ENCODE assay signal across 28 cellular contexts in genomic region chr7:78716876-78717275, GRCh38.
DNase-seq lines count a peak whose midpoint lies in the region; ATAC-seq lines count a peak whose summit lies in the region.
"Had no signal": no experiment of that assay in that cellular context is flagged by ENCODE, and none has a peak within 500 bp of the region (broad histone marks: within the 10 kb centered on the region; RNA-seq: fewer than 3 reads in every experiment).

No MANE protein-coding gene starts in this region.

- peak overlapping the region; percentile 35 for H2AFZ ChIP-seq in trophoblast cell (ENCODE audit: insufficient read depth, low read length, poor library complexity)
- H2AFZ ChIP-seq: GM23248 had no signal

- no peak overlapping the region for H2BK12ac ChIP-seq in trophoblast cell (ENCODE audit: low read length)

- no peak overlapping the region for H3K23ac ChIP-seq in trophoblast cell (ENCODE audit: low read length)

- peak overlapping the region; percentile 59 for H3K27ac ChIP-seq in trophoblast cell (ENCODE audit: low read depth, low read length)
- H3K27ac ChIP-seq: colonic mucosa, GM23248, prostate gland, tibial nerve had no signal

- H3K36me3 ChIP-seq in H7 (replicated peaks; ENCODE audit: control insufficient read depth, insufficient read depth, low read length) (no peaks in the 10 kb centered on the region), trophoblast cell (ENCODE audit: control insufficient read depth in 1 of 2, insufficient read depth in 2 of 2, low read length in 2 of 2) (no peaks in the 10 kb centered on the region)
- H3K36me3 ChIP-seq: colonic mucosa, prostate gland, tibial nerve had no signal

- H3K79me1 ChIP-seq in trophoblast cell (ENCODE audit: low read length) = peaks cover 3% of the 10 kb centered on the region

- no peak overlapping the region for H3K4me3 Mint-ChIP-seq in natural killer cell treated with Interleukin-12 subunit alpha and Interleukin-12 subunit beta and Interleukin-15 and Interleukin-18, amount 100 ng/mL, for 72 hours
- no peak overlapping the region for H3K4me3 Mint-ChIP-seq in stimulated activated memory B cell treated with anti-CD40 and anti-IgM and Interleukin-4, amounts not matched to agents 10 μg/mL and 1 μg/mL and 100 μg/mL, for 72 hours
- H3K4me3 Mint-ChIP-seq: activated CD4-positive, alpha-beta T cell treated with anti-CD3 and anti-CD28 coated beads for 36 hours; activated T-helper 17 cell treated with anti-CD3 and anti-CD28 coated beads, Interleukin-2, amount 50 U/mL, for 72 hours; CD8-positive, alpha-beta memory T cell; effector memory CD8-positive, alpha-beta T cell; T-helper 2 cell treated with Interferon-gamma antibody and Interleukin-4, amounts not matched to agents 5 μg/mL and 100 μg/mL, for 36 hours had no signal

- peak; percentile 19 for DNase-seq in H7
- peak; percentile 21 for DNase-seq in astrocyte of the hippocampus (ENCODE audit: low read depth, low spot score)
- peak; percentile 34 for DNase-seq in left kidney (ENCODE audit: low read depth, low spot score)
- peak; percentile 44 to 77 for DNase-seq in trophoblast cell
- DNase-seq in DMS114 treated with DMSO at 0.1 percent for 48 hours (lab: John Stamatoyannopoulos, UW; ENCODE audit: unreplicated experiment) = no peak
- no peak for DNase-seq in natural killer cell treated with Interleukin-12 subunit alpha and Interleukin-12 subunit beta and Interleukin-15 and Interleukin-18, amount 100 ng/mL, for 72 hours (ENCODE audit: low spot score)
- DNase-seq in OCI-M1 (lab: John Stamatoyannopoulos, UW) = no peak
- DNase-seq: activated CD4-positive, alpha-beta T cell treated with anti-CD3 and anti-CD28 coated beads for 36 hours; activated naive CD4-positive, alpha-beta T cell treated with anti-CD3 and anti-CD28 coated beads, Interleukin-2, amount 50 U/mL, for 16 hours; anterior cingulate cortex; CD8-positive, alpha-beta memory T cell; colonic mucosa; effector memory CD8-positive, alpha-beta T cell; erythroblast; GF-D8; glutamatergic neuron; GM23248; NCI-H1092; NCI-H1694; NCI-H82; stimulated activated CD4-positive, alpha-beta T cell treated with anti-CD3 and anti-CD28 coated beads, Interleukin-4, amount 100 ng/mL, for 24 hours had no signal

- ATAC-seq in natural killer cell treated with Interleukin-12 subunit alpha and Interleukin-12 subunit beta and Interleukin-15 and Interleukin-18, amount 100 ng/mL, for 72 hours = no peak
- ATAC-seq in stimulated activated memory B cell treated with anti-CD40 and anti-IgM and Interleukin-4, amounts not matched to agents 10 μg/mL and 1 μg/mL and 100 μg/mL, for 72 hours = no peak
- ATAC-seq: activated CD4-positive, alpha-beta T cell treated with anti-CD3 and anti-CD28 coated beads for 36 hours; activated T-helper 17 cell treated with anti-CD3 and anti-CD28 coated beads, Interleukin-2, amount 50 U/mL, for 72 hours; effector memory CD8-positive, alpha-beta T cell; K562 had no signal

- H3K4me3 ChIP-seq in H7 (ENCODE audit: insufficient read depth, low read depth, low read length) (no peak overlapping the region), trophoblast cell (ENCODE audit: low read depth, low read length) (no peak overlapping the region)
- H3K4me3 ChIP-seq: colonic mucosa, GM23248, K562, lung, prostate gland, tibial nerve had no signal

- H4K12ac ChIP-seq in trophoblast cell (ENCODE audit: low read depth, low read length) = peak overlapping the region; percentile 62

- no peaks in the 10 kb centered on the region for H3K79me2 ChIP-seq in trophoblast cell (ENCODE audit: control insufficient read depth, insufficient read depth, low read length, poor library complexity)

- H3K36me3 Mint-ChIP-seq in natural killer cell treated with Interleukin-12 subunit alpha and Interleukin-12 subunit beta and Interleukin-15 and Interleukin-18, amount 100 ng/mL, for 72 hours = no peaks in the 10 kb centered on the region
- H3K36me3 Mint-ChIP-seq in stimulated activated memory B cell treated with anti-CD40 and anti-IgM and Interleukin-4, amounts not matched to agents 10 μg/mL and 1 μg/mL and 100 μg/mL, for 72 hours = no peaks in the 10 kb centered on the region
- H3K36me3 Mint-ChIP-seq: CD8-positive, alpha-beta memory T cell had no signal

- H4K8ac ChIP-seq in trophoblast cell (ENCODE audit: low read depth, low read length) = peak overlapping the region; percentile 47

- peak overlapping the region; percentile 56 for H2BK5ac ChIP-seq in trophoblast cell (ENCODE audit: low read depth, low read length, poor library complexity)

- peaks cover 1% of the 10 kb centered on the region for H3K9me3 ChIP-seq in trophoblast cell (ENCODE audit: insufficient read depth, low read depth, low read length)
- H3K9me3 ChIP-seq: colonic mucosa, prostate gland, tibial nerve had no signal

- peak overlapping the region; percentile 13 for H2BK120ac ChIP-seq in trophoblast cell (ENCODE audit: insufficient read depth, low read length, poor library complexity)

- peak overlapping the region; percentile 37 for H4K91ac ChIP-seq in trophoblast cell (ENCODE audit: low read depth, low read length)

- no CpG with 5 or more reads among the region's 10 CpGs for WGBS in trophoblast cell (ENCODE audit: extremely low coverage, insufficient coverage, insufficient read length)

- no peak overlapping the region for H3K27ac Mint-ChIP-seq in natural killer cell treated with Interleukin-12 subunit alpha and Interleukin-12 subunit beta and Interleukin-15 and Interleukin-18, amount 100 ng/mL, for 72 hours
- H3K27ac Mint-ChIP-seq in stimulated activated memory B cell treated with anti-CD40 and anti-IgM and Interleukin-4, amounts not matched to agents 10 μg/mL and 1 μg/mL and 100 μg/mL, for 72 hours = no peak overlapping the region
- H3K27ac Mint-ChIP-seq: activated CD4-positive, alpha-beta T cell treated with anti-CD3 and anti-CD28 coated beads for 36 hours; activated T-helper 17 cell treated with anti-CD3 and anti-CD28 coated beads, Interleukin-2, amount 50 U/mL, for 72 hours; CD8-positive, alpha-beta memory T cell; effector memory CD8-positive, alpha-beta T cell; T-helper 2 cell treated with Interferon-gamma antibody and Interleukin-4, amounts not matched to agents 5 μg/mL and 100 μg/mL, for 36 hours had no signal

- peak overlapping the region; percentile 17 for H3K4me2 ChIP-seq in trophoblast cell (ENCODE audit: low read length)

- no peak overlapping the region for H3K14ac ChIP-seq in trophoblast cell (ENCODE audit: low read length)

- H2AK5ac ChIP-seq in trophoblast cell (ENCODE audit: low read length) = no peak overlapping the region

- no peaks in the 10 kb centered on the region for H3K4me1 Mint-ChIP-seq in natural killer cell treated with Interleukin-12 subunit alpha and Interleukin-12 subunit beta and Interleukin-15 and Interleukin-18, amount 100 ng/mL, for 72 hours (ENCODE audit: low read depth in 2 of 2)
- no peaks in the 10 kb centered on the region for H3K4me1 Mint-ChIP-seq in stimulated activated memory B cell treated with anti-CD40 and anti-IgM and Interleukin-4, amounts not matched to agents 10 μg/mL and 1 μg/mL and 100 μg/mL, for 72 hours
- H3K4me1 Mint-ChIP-seq: activated CD4-positive, alpha-beta T cell treated with anti-CD3 and anti-CD28 coated beads for 36 hours; activated T-helper 17 cell treated with anti-CD3 and anti-CD28 coated beads, Interleukin-2, amount 50 U/mL, for 72 hours; CD8-positive, alpha-beta memory T cell had no signal

- peaks cover 4 to 5% of the 10 kb centered on the region in 2 experiments for H3K4me1 ChIP-seq in trophoblast cell (ENCODE audit: control insufficient read depth in 1 of 2, insufficient read depth in 2 of 2, low read length in 2 of 2)
- H3K4me1 ChIP-seq: colonic mucosa, prostate gland, tibial nerve had no signal

- no peaks in the 10 kb centered on the region for H3K9me3 Mint-ChIP-seq in natural killer cell treated with Interleukin-12 subunit alpha and Interleukin-12 subunit beta and Interleukin-15 and Interleukin-18, amount 100 ng/mL, for 72 hours
- no peaks in the 10 kb centered on the region for H3K9me3 Mint-ChIP-seq in stimulated activated memory B cell treated with anti-CD40 and anti-IgM and Interleukin-4, amounts not matched to agents 10 μg/mL and 1 μg/mL and 100 μg/mL, for 72 hours
- H3K9me3 Mint-ChIP-seq: activated T-helper 17 cell treated with anti-CD3 and anti-CD28 coated beads, Interleukin-2, amount 50 U/mL, for 72 hours; T-helper 2 cell treated with Interferon-gamma antibody and Interleukin-4, amounts not matched to agents 5 μg/mL and 100 μg/mL, for 36 hours had no signal

- no peak overlapping the region for H3K18ac ChIP-seq in trophoblast cell (ENCODE audit: low read length)

- H3K27me3 Mint-ChIP-seq in natural killer cell treated with Interleukin-12 subunit alpha and Interleukin-12 subunit beta and Interleukin-15 and Interleukin-18, amount 100 ng/mL, for 72 hours = no peaks in the 10 kb centered on the region
- H3K27me3 Mint-ChIP-seq in stimulated activated memory B cell treated with anti-CD40 and anti-IgM and Interleukin-4, amounts not matched to agents 10 μg/mL and 1 μg/mL and 100 μg/mL, for 72 hours = no peaks in the 10 kb centered on the region
- H3K27me3 Mint-ChIP-seq: activated CD4-positive, alpha-beta T cell treated with anti-CD3 and anti-CD28 coated beads for 36 hours; activated T-helper 17 cell treated with anti-CD3 and anti-CD28 coated beads, Interleukin-2, amount 50 U/mL, for 72 hours; CD8-positive, alpha-beta memory T cell; effector memory CD8-positive, alpha-beta T cell had no signal

- no peaks in the 10 kb centered on the region for H3K27me3 ChIP-seq in H7 (ENCODE audit: control insufficient read depth, insufficient read depth, low read length)
- no peaks in the 10 kb centered on the region for H3K27me3 ChIP-seq in trophoblast cell (ENCODE audit: insufficient read depth, low read length)
- H3K27me3 ChIP-seq: colonic mucosa, tibial nerve had no signal

- H3K4ac ChIP-seq in trophoblast cell (ENCODE audit: low read depth, low read length) = no peak overlapping the region

- no peak overlapping the region for H3K9ac ChIP-seq in trophoblast cell (ENCODE audit: low read length)
- H3K9ac ChIP-seq: GM23248 had no signal

Comparison
In these comparisons a context has a peak if more than half of its experiments do, and no peak if none do; other contexts are left out.
1. DNase-seq: peak in H7 (single experiment), astrocyte of the hippocampus (single experiment), left kidney (single experiment) and trophoblast cell (2 of 2); none in DMS114 treated with DMSO at 0.1 percent for 48 hours (single experiment), natural killer cell treated with Interleukin-12 subunit alpha and Interleukin-12 subunit beta and Interleukin-15 and Interleukin-18, amount 100 ng/mL, for 72 hours (single experiment) and OCI-M1 (single experiment).